16 cellular contexts compared by ENCODE assay signal in genomic region chr11:118742304-118742703, GRCh38. TPM values are rescaled to one million over a fixed set of nuclear protein-coding genes. Genes with fewer than 3 reads are reported as not detected.
DNase-seq lines count a peak whose midpoint lies in the region; ATAC-seq, FAIRE-seq and TF ChIP-seq lines count a peak whose summit lies in the region.
"Had no signal": no experiment of that assay in that cellular context is flagged by ENCODE, and none has a peak within 500 bp of the region (broad histone marks: within the 10 kb centered on the region; RNA-seq: fewer than 3 reads in every experiment).

No MANE protein-coding gene starts in this region.

- DNase-seq in Caki2 (ENCODE audit: low read depth): peak; percentile 36
- no peak for DNase-seq in GM23338 (ENCODE audit: low spot score)
- peak; percentile 89 for DNase-seq in amniotic epithelial cell (ENCODE audit: low read depth)
- peak; percentile 21 for DNase-seq in HepG2 (ENCODE audit: low spot score)
- no peak for DNase-seq in activated CD4-positive, alpha-beta T cell treated with anti-CD3 and anti-CD28 coated beads, Interleukin-2, amount 50 U/mL, for 48 hours
- no peak for DNase-seq in CD14-positive monocyte (ENCODE audit: low spot score)
- no peak for DNase-seq in EL
- DNase-seq: C1 segment of cervical spinal cord, DMS 273 treated with DMSO at 0.1 percent for 48 hours, H9, NCI-H2029, NCI-H2227 treated with DMSO at 0.1 percent for 48 hours, NCI-H524 treated with DMSO at 0.1 percent for 48 hours, SIG-M5 had no signal

- no peaks in the 10 kb centered on the region for H3K27me3 ChIP-seq in GM23338 (ENCODE audit: insufficient read depth)
- H3K27me3 ChIP-seq in HepG2 (ENCODE audit: control insufficient read depth in 1 of 2, insufficient read depth in 2 of 2, low read length in 2 of 2): no peaks in the 10 kb centered on the region; a peak in 1 of 5 replicates

- H3K27me3 Mint-ChIP-seq in GM23338 (ENCODE audit: insufficient read depth, low read depth, poor library complexity): peaks cover 5% of the 10 kb centered on the region
- peaks cover 0 to 4% (median 0%) of the 10 kb centered on the region in 3 donors for H3K27me3 Mint-ChIP-seq in CD14-positive monocyte (ENCODE audit: low read depth in 3 of 3)
- H3K27me3 Mint-ChIP-seq: IgD-negative memory B cell had no signal

- H2AFZ ChIP-seq in GM23338 (no peak overlapping the region), HepG2 (ENCODE audit: low read length) (no peak overlapping the region)

- no peak overlapping the region for H3K9ac ChIP-seq in HepG2 (ENCODE audit: insufficient read depth, low read depth, low read length)

- peaks cover 4% of the 10 kb centered on the region; the same call in 1 of the 2 replicates for H3K9me2 ChIP-seq in GM23338 (ENCODE audit: insufficient read depth)

- H3K9me3 ChIP-seq in HepG2 (ENCODE audit: low read length): no peaks in the 10 kb centered on the region

- peak overlapping the region; percentile 37; the same call in 1 of the 2 replicates for H3K27ac Mint-ChIP-seq in GM23338
- H3K27ac Mint-ChIP-seq in CD14-positive monocyte: no peak overlapping the region
- H3K27ac Mint-ChIP-seq: IgD-negative memory B cell had no signal

- H3K79me2 ChIP-seq in GM23338 (replicated peaks; ENCODE audit: insufficient read depth) (peaks cover 37% of the 10 kb centered on the region), HepG2 (ENCODE audit: insufficient read depth, low read length) (no peaks in the 10 kb centered on the region)

- H3K4me1 ChIP-seq in GM23338 (ENCODE audit: insufficient read depth) (peaks cover 25% of the 10 kb centered on the region), HepG2 (ENCODE audit: insufficient read depth, low read length) (peaks cover 13% of the 10 kb centered on the region; the same call in 1 of the 2 replicates)

- H3K4me3 ChIP-seq in GM23338: no peak overlapping the region
- H3K4me3 ChIP-seq in HepG2 (replicated peaks in 1 of 3; ENCODE audit: insufficient read depth in 1 of 3, low read depth in 2 of 3, low read length in 3 of 3): no peak overlapping the region

- 16% methylated on average over 6 of the region's 6 CpGs for WGBS in HepG2 (ENCODE audit: low lambda C conversion rate)

- H3K4me3 Mint-ChIP-seq in GM23338 (no peak overlapping the region), CD14-positive monocyte (no peak overlapping the region)
- H3K4me3 Mint-ChIP-seq: H9, IgD-negative memory B cell had no signal

- H3K36me3 ChIP-seq in GM23338 (ENCODE audit: insufficient read depth) (no peaks in the 10 kb centered on the region), HepG2 (replicated peaks in 1 of 2; ENCODE audit: control insufficient read depth in 1 of 2, insufficient read depth in 2 of 2, low read length in 2 of 2) (no peaks in the 10 kb centered on the region)

- no peak for FAIRE-seq in HepG2 (lab: Jason Lieb, UNC)

- no peak for TF ChIP-seq EP300 in HepG2 (IDR thresholded peaks at IDR 0.05; ENCODE audit: low read depth in 2 of 2, low read length in 2 of 2)
- no peak for TF ChIP-seq EP300 in HepG2 (CRISPR knock-in tag; IDR thresholded peaks at IDR 0.05; ENCODE audit: borderline replicate concordance)

- H3K27ac ChIP-seq in GM23338 (ENCODE audit: low read depth) (peak overlapping the region; percentile 29; the same call in 1 of the 2 replicates), HepG2 (ENCODE audit: extremely low read length, insufficient read depth, low read length) (no peak overlapping the region)

- ATAC-seq in GM23338 (no peak), HepG2 (peak; percentile 15; the same call in 2 of the 3 replicates), GM21447 (IDR thresholded peaks at IDR 0.05; ENCODE audit: unreplicated experiment) (no peak)

- H3K9me3 Mint-ChIP-seq in GM23338: peaks cover 5% of the 10 kb centered on the region; the same call in 1 of the 3 replicates
- peaks cover 0 to 6% (median 2%) of the 10 kb centered on the region in 7 donors for H3K9me3 Mint-ChIP-seq in CD14-positive monocyte

- H3K36me3 Mint-ChIP-seq in GM23338 (ENCODE audit: low read depth) (peaks cover 33% of the 10 kb centered on the region), CD14-positive monocyte (no peaks in the 10 kb centered on the region)

- in situ Hi-C loops in Caki2 (cut with HindIII; ENCODE audit: low pct_unique_long_range_greater_than_20kb, low sequenced_read_pairs): no loop called here
- in situ Hi-C loops in HepG2 (cut with HindIII; ENCODE audit: extremely low pct_ligation_motif_present, low pct_unique_long_range_greater_than_20kb): no loop called here

- TF ChIP-seq CTCF in GM23338 (conservative IDR thresholded peaks at IDR 0.05; ENCODE audit: low read depth in 2 of 2) (no peak), HepG2 (CRISPR knock-in tag; IDR thresholded peaks at IDR 0.05) (no peak), CD14-positive monocyte (IDR thresholded peaks at IDR 0.05) (no peak)

- CTCF ChIA-PET in HepG2 (lab: Yijun Ruan, JAX; ENCODE audit: low intra/inter-chr PET ratio, low total read pairs): no interaction called here

- H3K4me1 Mint-ChIP-seq in GM23338 (peaks cover 29% of the 10 kb centered on the region), CD14-positive monocyte (peaks cover 11% of the 10 kb centered on the region)

- H3K4me2 ChIP-seq in GM23338 (no peak overlapping the region), HepG2 (ENCODE audit: low read depth, low read length) (no peak overlapping the region)

- TF ChIP-seq POLR2A in HepG2 (IDR thresholded peaks at IDR 0.05; ENCODE audit: insufficient read depth in 1 of 2, low read depth in 2 of 2, low read length in 2 of 2): no peak

- TF ChIP-seq RAD21 in HepG2 (CRISPR knock-in tag; IDR thresholded peaks at IDR 0.05): no peak

- BruUV-seq in HepG2 (replicated peaks; lab: Mats Ljungman, UMichigan): no TSS peak

- POLR2A ChIA-PET in HepG2 (lab: Yijun Ruan, JAX): interaction anchor here (0.7 kb wide), 1 partner anchor 108 kb away, joined by 3 read pairs; no protein-coding TSS in a partner anchor

- peaks cover 21% of the 10 kb centered on the region; the same call in 1 of the 2 replicates for H3F3A ChIP-seq in GM23338 (replicated peaks; ENCODE audit: low read depth)

- intact Hi-C loops in HepG2 (cut with micrococcal nuclease; ENCODE audit: unreplicated experiment): loop anchor here (10.0 kb wide), 1 partner anchor 48 kb away; no protein-coding TSS in a partner anchor
- intact Hi-C loops in CD14-positive monocyte (cut with micrococcal nuclease): no loop called here

- H4K20me1 ChIP-seq in GM23338 (replicated peaks; ENCODE audit: insufficient read depth) (no peaks in the 10 kb centered on the region), HepG2 (ENCODE audit: insufficient read depth, low read length) (no peaks in the 10 kb centered on the region)

TF ChIP-seq in GM23338, 12 proteins besides CTCF, POLR2A, EP300 and RAD21 (continues in another document):
- TF ChIP-seq EZH2phosphoT487 (IDR thresholded peaks at IDR 0.05; ENCODE audit: unreplicated experiment): no peak
- TF ChIP-seq CREB1 (CRISPR knock-in tag; IDR thresholded peaks at IDR 0.05; ENCODE audit: low read depth): no peak
- TF ChIP-seq JUNB (IDR thresholded peaks at IDR 0.05; ENCODE audit: unreplicated experiment): no peak
- no peak for TF ChIP-seq NANOG (IDR thresholded peaks at IDR 0.05; ENCODE audit: borderline replicate concordance)

TF ChIP-seq in HepG2, 621 proteins besides CTCF, POLR2A, EP300 and RAD21:
- TF ChIP-seq BCL6 (CRISPR knock-in tag; IDR thresholded peaks at IDR 0.05) (peak; percentile 60), TEAD3 (CRISPR knock-in tag; optimal IDR thresholded peaks at IDR 0.05; ENCODE audit: borderline replicate concordance) (peak; percentile 5), ATAD3A (CRISPR knock-in tag; IDR thresholded peaks at IDR 0.05) (no peak), TEAD2 (CRISPR knock-in tag; IDR thresholded peaks at IDR 0.05) (no peak)

RNA-seq across cellular contexts. Expression of gene DDX6, which starts 48.7 kb away (rescaled TPM):
- 26.7 and 37.1 TPM in 2 replicates for total RNA-seq in Caki2 (2014; rRNA removed; shearing (Covaris generic); ENCODE audit: low replicate concordance)
- 205 and 253 TPM in 2 replicates for total RNA-seq in GM23338 (2014; rRNA removed; shearing (Covaris generic))
- polyA plus RNA-seq in GM23338 (2016; fragmentation: Nextera tagmentation; extraction: Ambion mirVana) (59.1 and 68.3 TPM in 2 replicates), HepG2 (2011; rRNA removed) (20.9 and 21.1 TPM in 2 replicates), CD14-positive monocyte (10 to 100 TPM; 17.8 to 31.9 TPM)
- total RNA-seq in HepG2 (2016; rRNA removed; fragmentation: Illumina TruSeq; extraction: Trizol): 59.2 and 163 TPM in 2 replicates
- 12.6 and 14.7 TPM in 2 replicates for total RNA-seq in HepG2 (2016; cell fraction: cytosol; rRNA removed; fragmentation: Illumina TruSeq; extraction: Trizol; ENCODE audit: low read depth)
- 58.3 and 151 TPM in 2 replicates for total RNA-seq in HepG2 (2016; cell fraction: insoluble cytoplasmic fraction; rRNA removed; fragmentation: Illumina TruSeq; extraction: Trizol)
- total RNA-seq in HepG2 (2016; cell fraction: membrane; rRNA removed; fragmentation: Illumina TruSeq; extraction: Trizol): 34.3 and 40.2 TPM in 2 replicates
- total RNA-seq in HepG2 (2016; cell fraction: nucleus; rRNA removed; fragmentation: Illumina TruSeq; extraction: Trizol): 62.2 and 69.3 TPM in 2 replicates
- 7.3 and 13.0 TPM in 2 replicates for polyA plus RNA-seq in HepG2 (2011; cell fraction: cytosol; rRNA removed)
- 9.5 and 13.1 TPM in 2 replicates for polyA plus RNA-seq in HepG2 (2011; cell fraction: nucleus; rRNA removed)
- polyA plus RNA-seq in HepG2 (2012): 21.3 and 26.4 TPM in 2 replicates
- polyA plus RNA-seq in HepG2 (2016; cell fraction: cytosol; fragmentation: Illumina TruSeq; extraction: Trizol; ENCODE audit: low read depth): 5.1 and 5.3 TPM in 2 replicates
- polyA plus RNA-seq in HepG2 (2016; cell fraction: insoluble cytoplasmic fraction; fragmentation: Illumina TruSeq; extraction: Trizol; ENCODE audit: low read depth): 56.0 and 60.9 TPM in 2 replicates
- 16.2 and 18.5 TPM in 2 replicates for polyA plus RNA-seq in HepG2 (2016; cell fraction: membrane; fragmentation: Illumina TruSeq; extraction: Trizol; ENCODE audit: low read depth)
- 40.7 and 42.4 TPM in 2 replicates for polyA plus RNA-seq in HepG2 (2016; cell fraction: nucleus; fragmentation: Illumina TruSeq; extraction: Trizol; ENCODE audit: insufficient read depth, low read depth)
- polyA minus RNA-seq in HepG2 (2011; rRNA and poly(A)+ RNA removed; ENCODE audit: low replicate concordance): 23.3 and 39.3 TPM in 2 replicates
- polyA minus RNA-seq in HepG2 (2011; cell fraction: cytosol; rRNA and poly(A)+ RNA removed): 44.4 and 65.0 TPM in 2 replicates
- polyA minus RNA-seq in HepG2 (2011; cell fraction: nucleus; rRNA and poly(A)+ RNA removed): 69.1 and 80.8 TPM in 2 replicates

Comparison
In these comparisons a context has a peak if more than half of its experiments do, and no peak if none do; other contexts are left out.
1. DNase-seq: peak in Caki2 (single experiment), amniotic epithelial cell (single experiment) and HepG2 (single experiment); none in GM23338 (single experiment), activated CD4-positive, alpha-beta T cell treated with anti-CD3 and anti-CD28 coated beads, Interleukin-2, amount 50 U/mL, for 48 hours (0 of 2), CD14-positive monocyte (single experiment) and EL (single experiment).